22 cellular contexts compared by ENCODE assay signal in genomic region chr20:595330-596308, GRCh38. TPM values are rescaled to one million over a fixed set of nuclear protein-coding genes. Genes with fewer than 3 reads are reported as not detected.
DNase-seq lines count a peak whose midpoint lies in the region; ATAC-seq and TF ChIP-seq lines count a peak whose summit lies in the region.
"Had no signal": no experiment of that assay in that cellular context is flagged by ENCODE, and none has a peak within 500 bp of the region (broad histone marks: within the 10 kb centered on the region; RNA-seq: fewer than 3 reads in every experiment).

No MANE protein-coding gene starts in this region.

- no peak overlapping the region for H4K91ac ChIP-seq in IMR-90 (ENCODE audit: insufficient read depth, low read depth, low read length)

- no peak for TF ChIP-seq EP300 in sigmoid colon (IDR thresholded peaks at IDR 0.05)

- H2BK120ac ChIP-seq in IMR-90 (ENCODE audit: low read depth, low read length): no peak overlapping the region

- no peak overlapping the region for H3K4me3 ChIP-seq in IMR-90 (ENCODE audit: insufficient read depth, low read depth, low read length)
- H3K4me3 ChIP-seq in sigmoid colon: no peak overlapping the region
- H3K4me3 ChIP-seq: lower lobe of right lung, Peyer's patch, tibial artery had no signal

- no peak for TF ChIP-seq CTCF in IMR-90 (conservative IDR thresholded peaks at IDR 0.05; ENCODE audit: low read depth, low read length)
- TF ChIP-seq CTCF in sigmoid colon (IDR thresholded peaks at IDR 0.05): no peak

- H3K27ac ChIP-seq in IMR-90 (ENCODE audit: insufficient read depth, low read length): no peak overlapping the region
- H3K27ac ChIP-seq in sigmoid colon: peak overlapping the region in 1 of 4 donors; percentile 14
- H3K27ac ChIP-seq: lower lobe of right lung, Peyer's patch, tibial artery had no signal

- no peaks in the 10 kb centered on the region for H3K9me3 Mint-ChIP-seq in activated CD8-positive, alpha-beta T cell treated with anti-CD3 and anti-CD28 coated beads, Interleukin-2, amount 10 ng/mL, durations not matched to agents 7 days and 5 days (ENCODE audit: insufficient read depth)
- H3K9me3 Mint-ChIP-seq: activated CD4-positive, alpha-beta memory T cell treated with anti-CD3 and anti-CD28 coated beads, Interleukin-2, amount 10 ng/mL, durations not matched to agents 7 days and 5 days; activated T-cell treated with anti-CD3 and anti-CD28 coated beads, Interleukin-2, amount 50 U/mL, for 24 hours; CD8-positive, alpha-beta T cell had no signal

- DNase-seq in IMR-90 (no peak), dermis blood vessel endothelial cell (peak; percentile 80), left kidney (ENCODE audit: low read depth, low spot score) (peak; percentile 62), sigmoid colon (peak; percentile 48), left lobe of liver (ENCODE audit: low spot score) (no peak)
- no peak for DNase-seq in activated CD8-positive, alpha-beta T cell treated with anti-CD3 and anti-CD28 coated beads, Interleukin-2, amount 10 ng/mL, durations not matched to agents 7 days and 5 days
- DNase-seq: activated CD4-positive, alpha-beta memory T cell treated with anti-CD3 and anti-CD28 coated beads, Interleukin-2, amount 10 ng/mL, durations not matched to agents 7 days and 5 days; activated CD4-positive, CD25-positive, alpha-beta regulatory T cell; activated T-cell treated with anti-CD3 and anti-CD28 coated beads, Interleukin-2, amount 50 U/mL, for 24 hours; CD8-positive, alpha-beta T cell; DND-41; effector memory CD4-positive, alpha-beta T cell; GOT3; lower lobe of right lung; NCI-H1048; NCI-H2029; NCI-H446 treated with DMSO at 0.1 percent for 48 hours; tibial artery had no signal

- in situ Hi-C loops in IMR-90 (cut with MboI; ENCODE audit: low sequenced_read_pairs): no loop called here

- ATAC-seq in IMR-90 (ENCODE audit: low read depth) (no peak), left lobe of liver (no peak), HG03039 (IDR thresholded peaks at IDR 0.05; ENCODE audit: unreplicated experiment) (no peak)
- no peak for ATAC-seq in activated CD8-positive, alpha-beta T cell treated with anti-CD3 and anti-CD28 coated beads, Interleukin-2, amount 10 ng/mL, durations not matched to agents 7 days and 5 days
- ATAC-seq: CD8-positive, alpha-beta T cell; lower lobe of right lung had no signal

- H3K36me3 ChIP-seq in IMR-90 (ENCODE audit: control insufficient read depth, insufficient read depth, low read length) (no peaks in the 10 kb centered on the region), sigmoid colon (no peaks in the 10 kb centered on the region)
- H3K36me3 ChIP-seq: lower lobe of right lung, Peyer's patch, tibial artery had no signal

- H3K27me3 ChIP-seq in IMR-90 (ENCODE audit: control insufficient read depth, insufficient read depth, low read length): peaks cover 13% of the 10 kb centered on the region; the same call in 1 of the 2 replicates
- peaks cover 0 to 12% (median 0%) of the 10 kb centered on the region in 3 donors for H3K27me3 ChIP-seq in sigmoid colon
- H3K27me3 ChIP-seq: Peyer's patch had no signal

- H3K4me3 Mint-ChIP-seq in activated CD8-positive, alpha-beta T cell treated with anti-CD3 and anti-CD28 coated beads, Interleukin-2, amount 10 ng/mL, durations not matched to agents 7 days and 5 days: no peak overlapping the region
- H3K4me3 Mint-ChIP-seq: activated CD4-positive, alpha-beta memory T cell treated with anti-CD3 and anti-CD28 coated beads, Interleukin-2, amount 10 ng/mL, durations not matched to agents 7 days and 5 days; activated naive CD8-positive, alpha-beta T cell; activated T-cell treated with anti-CD3 and anti-CD28 coated beads, Interleukin-2, amount 50 U/mL, for 24 hours; CD8-positive, alpha-beta T cell had no signal

- TF ChIP-seq POLR2A in IMR-90 (IDR thresholded peaks at IDR 0.05; ENCODE audit: low read depth, low read length) (no peak), sigmoid colon (IDR thresholded peaks at IDR 0.05) (no peak)

- H3K9ac ChIP-seq in IMR-90 (ENCODE audit: low read depth, low read length): no peak overlapping the region

- no peak overlapping the region for H3K4me2 ChIP-seq in IMR-90 (ENCODE audit: low read depth, low read length)

- H3K4me1 Mint-ChIP-seq in activated CD8-positive, alpha-beta T cell treated with anti-CD3 and anti-CD28 coated beads, Interleukin-2, amount 10 ng/mL, durations not matched to agents 7 days and 5 days (ENCODE audit: low read depth): no peaks in the 10 kb centered on the region
- H3K4me1 Mint-ChIP-seq: activated CD4-positive, alpha-beta memory T cell treated with anti-CD3 and anti-CD28 coated beads, Interleukin-2, amount 10 ng/mL, durations not matched to agents 7 days and 5 days had no signal

- CTCF ChIA-PET in IMR-90 (lab: Yijun Ruan, JAX): no interaction called here
- CTCF ChIA-PET in activated CD8-positive, alpha-beta T cell treated with anti-CD3 and anti-CD28 coated beads, Interleukin-2, amount 10 ng/mL, durations not matched to agents 7 days and 5 days (lab: Charles Lee): no interaction called here

- H2AK9ac ChIP-seq in IMR-90 (replicated peaks; ENCODE audit: low read depth, low read length, poor library complexity): no peak overlapping the region

- H3K4me1 ChIP-seq in IMR-90 (ENCODE audit: control insufficient read depth, insufficient read depth, low read length) (no peaks in the 10 kb centered on the region), sigmoid colon (no peaks in the 10 kb centered on the region)
- H3K4me1 ChIP-seq: lower lobe of right lung, Peyer's patch, tibial artery had no signal

- H2BK15ac ChIP-seq in IMR-90 (ENCODE audit: low read depth, low read length): no peak overlapping the region

- no peak overlapping the region for H3K18ac ChIP-seq in IMR-90 (ENCODE audit: low read depth, low read length)

- H3K27ac Mint-ChIP-seq in activated CD8-positive, alpha-beta T cell treated with anti-CD3 and anti-CD28 coated beads, Interleukin-2, amount 10 ng/mL, durations not matched to agents 7 days and 5 days: no peak overlapping the region
- H3K27ac Mint-ChIP-seq: activated CD4-positive, alpha-beta memory T cell treated with anti-CD3 and anti-CD28 coated beads, Interleukin-2, amount 10 ng/mL, durations not matched to agents 7 days and 5 days; activated naive CD8-positive, alpha-beta T cell; activated T-cell treated with anti-CD3 and anti-CD28 coated beads, Interleukin-2, amount 50 U/mL, for 24 hours; CD8-positive, alpha-beta T cell had no signal

- no peak overlapping the region for H2BK20ac ChIP-seq in IMR-90 (ENCODE audit: low read depth, low read length)

- POLR2A ChIA-PET in IMR-90 (lab: Charles Lee; ENCODE audit: unreplicated experiment): no interaction called here
- POLR2A ChIA-PET in activated CD8-positive, alpha-beta T cell treated with anti-CD3 and anti-CD28 coated beads, Interleukin-2, amount 10 ng/mL, durations not matched to agents 7 days and 5 days (lab: Charles Lee): no interaction called here

- no peak overlapping the region for H4K8ac ChIP-seq in IMR-90 (ENCODE audit: low read depth in 2 of 2, low read length in 2 of 2)

- H4K20me1 ChIP-seq in IMR-90 (ENCODE audit: insufficient read depth, low read length): no peaks in the 10 kb centered on the region

- H3K4ac ChIP-seq in IMR-90 (ENCODE audit: low read depth, low read length): no peak overlapping the region

- no peak overlapping the region for H2AK5ac ChIP-seq in IMR-90 (ENCODE audit: low read depth, low read length)

- BruUV-seq in IMR-90 (replicated peaks; lab: Mats Ljungman, UMichigan): no TSS peak

- H3K27me3 Mint-ChIP-seq in activated CD8-positive, alpha-beta T cell treated with anti-CD3 and anti-CD28 coated beads, Interleukin-2, amount 10 ng/mL, durations not matched to agents 7 days and 5 days (ENCODE audit: low read depth): peaks cover 2% of the 10 kb centered on the region

- H3K9me3 ChIP-seq in IMR-90 (ENCODE audit: control insufficient read depth, insufficient read depth, low read length) (no peaks in the 10 kb centered on the region), sigmoid colon (no peaks in the 10 kb centered on the region)
- H3K9me3 ChIP-seq: lower lobe of right lung, Peyer's patch, tibial artery had no signal

- dilution Hi-C loops in IMR-90 (cut with HindIII; ENCODE audit: low sequenced_read_pairs, unreplicated experiment): no loop called here

- H3K36me3 Mint-ChIP-seq in activated CD8-positive, alpha-beta T cell treated with anti-CD3 and anti-CD28 coated beads, Interleukin-2, amount 10 ng/mL, durations not matched to agents 7 days and 5 days (ENCODE audit: low read depth): no peaks in the 10 kb centered on the region
- H3K36me3 Mint-ChIP-seq: activated naive CD8-positive, alpha-beta T cell; CD8-positive, alpha-beta T cell had no signal

- H3K9me1 ChIP-seq in IMR-90 (ENCODE audit: insufficient read depth, low read length): no peaks in the 10 kb centered on the region; the same call in 1 of the 2 replicates

- H2BK5ac ChIP-seq in IMR-90 (ENCODE audit: low read depth, low read length, poor library complexity, severe bottlenecking): no peak overlapping the region

- H3K23ac ChIP-seq in IMR-90 (ENCODE audit: low read depth, low read length): no peak overlapping the region

- TF ChIP-seq RAD21 in IMR-90 (IDR thresholded peaks at IDR 0.05; ENCODE audit: low read length): no peak

- peak overlapping the region; percentile 51 for H2AFZ ChIP-seq in IMR-90 (replicated peaks; ENCODE audit: low read length, poor library complexity)

- WGBS in IMR-90 (ENCODE audit: extremely low coverage in 2 of 2, insufficient read length in 1 of 2), 2 experiments: 27% methylated on average over 4 of the region's 24 CpGs; no CpG with 5 or more reads in 1 of the 2 experiments
- 55 to 79% methylated on average over 24 of the region's 24 CpGs for WGBS in sigmoid colon, 2 donors

- no peak overlapping the region for H4K5ac ChIP-seq in IMR-90 (ENCODE audit: low read depth, low read length)

- H3K56ac ChIP-seq in IMR-90 (ENCODE audit: extremely low read depth, insufficient read depth, low read length): no peak overlapping the region

- intact Hi-C loops in IMR-90 (cut with micrococcal nuclease): no loop called here
- intact Hi-C loops in sigmoid colon (cut with DNase I): no loop called here

- no peaks in the 10 kb centered on the region for H3K79me1 ChIP-seq in IMR-90 (ENCODE audit: low read depth in 1 of 2, low read length in 2 of 2)

- no peak overlapping the region for H3K14ac ChIP-seq in IMR-90 (replicated peaks; ENCODE audit: low read depth, low read length)

RNA-seq across cellular contexts. Expression of gene TCF15, which starts 14.5 kb away (rescaled TPM):
- total RNA-seq in IMR-90 (2012; rRNA removed): not detected in 2 replicates
- not detected in 2 replicates for polyA plus RNA-seq in IMR-90 (2012; rRNA removed)
- polyA plus RNA-seq in IMR-90 (2012; cell fraction: cytosol; rRNA removed): 0.02 TPM in 1 of 2 replicates, not detected in the other
- not detected in 2 replicates for polyA plus RNA-seq in IMR-90 (2012; cell fraction: nucleus; rRNA removed; ENCODE audit: low replicate concordance)
- total RNA-seq in dermis blood vessel endothelial cell: 2.0 and 2.7 TPM in 2 replicates
- under 1 TPM in 2 of 4 donors, not detected in 2; 0.36 to 0.66 TPM for total RNA-seq in sigmoid colon
- under 1 TPM in 1 of 3 donors, not detected in 2; 0.20 TPM for polyA plus RNA-seq in sigmoid colon
- not detected for total RNA-seq in left lobe of liver
- not detected for total RNA-seq in activated CD8-positive, alpha-beta T cell treated with anti-CD3 and anti-CD28 coated beads, Interleukin-2, amount 10 ng/mL, durations not matched to agents 7 days and 5 days
- total RNA-seq: activated CD4-positive, alpha-beta memory T cell treated with anti-CD3 and anti-CD28 coated beads, Interleukin-2, amount 10 ng/mL, durations not matched to agents 7 days and 5 days; CD8-positive, alpha-beta T cell; Peyer's patch; T-helper 2 cell treated with Interferon-gamma antibody and Interleukin-4, amounts not matched to agents 100 ng/mL and 5 ng/mL, for 36 hours had no signal

RNA-seq across cellular contexts. Expression of gene CSNK2A1, which starts 52.0 kb away (rescaled TPM):
- total RNA-seq in IMR-90 (2012; rRNA removed): 151 and 193 TPM in 2 replicates
- polyA plus RNA-seq in IMR-90 (2012; rRNA removed): 83.8 and 86.3 TPM in 2 replicates
- polyA plus RNA-seq in IMR-90 (2012; cell fraction: cytosol; rRNA removed): 27.9 and 35.0 TPM in 2 replicates
- 35.2 and 55.4 TPM in 2 replicates for polyA plus RNA-seq in IMR-90 (2012; cell fraction: nucleus; rRNA removed; ENCODE audit: low replicate concordance)
- total RNA-seq in dermis blood vessel endothelial cell: 128 and 213 TPM in 2 replicates
- 10 to 100 TPM; 51.5 to 77.1 (median 65.9) TPM for total RNA-seq in sigmoid colon
- polyA plus RNA-seq in sigmoid colon: 10 to 100 TPM; 33.0 to 44.0 (median 40.5) TPM
- 33.6 TPM for total RNA-seq in left lobe of liver
- 100 to 1,000 TPM; 116 to 121 TPM for total RNA-seq in activated CD8-positive, alpha-beta T cell treated with anti-CD3 and anti-CD28 coated beads, Interleukin-2, amount 10 ng/mL, durations not matched to agents 7 days and 5 days

RNA-seq across cellular contexts. Expression of gene SRXN1, which starts 57.4 kb away (rescaled TPM):
- total RNA-seq in IMR-90 (2012; rRNA removed) (63.0 and 71.2 TPM in 2 replicates), dermis blood vessel endothelial cell (30.3 and 38.6 TPM in 2 replicates), sigmoid colon (10 to 100 TPM; 16.8 to 32.4 (median 27.1) TPM), left lobe of liver (15.7 TPM)
- polyA plus RNA-seq in IMR-90 (2012; rRNA removed) (41.1 and 51.2 TPM in 2 replicates), sigmoid colon (10 to 100 TPM; 21.0 to 35.6 (median 27.5) TPM)
- 16.0 and 36.9 TPM in 2 replicates for polyA plus RNA-seq in IMR-90 (2012; cell fraction: cytosol; rRNA removed)
- 17.6 and 20.9 TPM in 2 replicates for polyA plus RNA-seq in IMR-90 (2012; cell fraction: nucleus; rRNA removed; ENCODE audit: low replicate concordance)
- total RNA-seq in activated CD8-positive, alpha-beta T cell treated with anti-CD3 and anti-CD28 coated beads, Interleukin-2, amount 10 ng/mL, durations not matched to agents 7 days and 5 days: 1 to 10 TPM; 8.9 to 9.3 TPM

Comparison
In these comparisons a context has a peak if more than half of its experiments do, and no peak if none do; other contexts are left out.
1. DNase-seq: peak in dermis blood vessel endothelial cell (single experiment), left kidney (single experiment) and sigmoid colon (single experiment); none in IMR-90 (single experiment), left lobe of liver (single experiment) and activated CD8-positive, alpha-beta T cell treated with anti-CD3 and anti-CD28 coated beads, Interleukin-2, amount 10 ng/mL, durations not matched to agents 7 days and 5 days (single experiment).